8 cellular contexts compared by ENCODE assay signal in genomic region chr11:77636738-77637344, GRCh38. TPM values are rescaled to one million over a fixed set of nuclear protein-coding genes. Genes with fewer than 3 reads are reported as not detected.
DNase-seq lines count a peak whose midpoint lies in the region; ATAC-seq and TF ChIP-seq lines count a peak whose summit lies in the region.

No MANE protein-coding gene starts in this region.

- H3K9me2 ChIP-seq in MM.1S (replicated peaks; ENCODE audit: insufficient read depth, low read length): no peaks in the 10 kb centered on the region

- BruUV-seq in Calu3 (replicated peaks; lab: Mats Ljungman, UMichigan): TSS peak; percentile 80

- H3F3A ChIP-seq in MM.1S (ENCODE audit: insufficient read depth, low read length): no peaks in the 10 kb centered on the region

- H3K27ac ChIP-seq in MM.1S (ENCODE audit: low read length): peak overlapping the region; percentile 34; the same call in 1 of the 2 replicates
- H3K27ac ChIP-seq in body of pancreas: peak overlapping the region in 2 of 4 donors; percentile 29 to 79

- intact Hi-C loops in Calu3 (cut with micrococcal nuclease; ENCODE audit: unreplicated experiment): no loop called here
- intact Hi-C loops in body of pancreas (cut with DNase I): no loop called here

- no peaks in the 10 kb centered on the region for H3K27me3 Mint-ChIP-seq in Calu3 (ENCODE audit: unreplicated experiment)
- H3K27me3 Mint-ChIP-seq in mesothelial cell of epicardium (ENCODE audit: low read depth): no peaks in the 10 kb centered on the region

- peak overlapping the region; percentile 89 for H3K4me3 ChIP-seq in MM.1S (ENCODE audit: low read length)
- peak overlapping the region; percentile 70 to 100 for H3K4me3 ChIP-seq in body of pancreas

- H3K9me3 Mint-ChIP-seq in Calu3 (ENCODE audit: low read depth, unreplicated experiment) (no peaks in the 10 kb centered on the region), mesothelial cell of epicardium (peaks cover 4% of the 10 kb centered on the region)

- H3K79me2 ChIP-seq in MM.1S (ENCODE audit: low read length): peaks cover 55% of the 10 kb centered on the region

- DNase-seq in Calu3 (no peak), MM.1S (no peak), body of pancreas (no peak), mesothelial cell of epicardium (ENCODE audit: low spot score in 2 of 2, unreplicated experiment in 2 of 2) (no peak), NCI-H446 treated with DMSO at 0.1 percent for 48 hours (lab: John Stamatoyannopoulos, UW) (no peak)
- no peak for DNase-seq in stimulated activated CD4-positive, alpha-beta T cell treated with anti-CD3 and anti-CD28 coated beads, Interleukin-2, amount 100 ng/mL, for 48 hours

- H3K4me1 Mint-ChIP-seq in Calu3 (ENCODE audit: low read depth, unreplicated experiment) (peaks cover 19% of the 10 kb centered on the region), mesothelial cell of epicardium (peaks cover 25% of the 10 kb centered on the region)

- CTCF ChIA-PET in Calu3 (lab: Charles Lee): no interaction called here

- H3K36me3 Mint-ChIP-seq in Calu3 (ENCODE audit: insufficient read depth, unreplicated experiment) (peaks cover 30% of the 10 kb centered on the region), mesothelial cell of epicardium (peaks cover 15% of the 10 kb centered on the region)

- TF ChIP-seq POLR2A in body of pancreas (IDR thresholded peaks at IDR 0.05): no peak

- H3K27me3 ChIP-seq in MM.1S (replicated peaks; ENCODE audit: insufficient read depth, low read length) (no peaks in the 10 kb centered on the region), body of pancreas (no peaks in the 10 kb centered on the region)

- H3K4me3 Mint-ChIP-seq in Calu3 (ENCODE audit: low read depth, unreplicated experiment) (peak overlapping the region; percentile 91), mesothelial cell of epicardium (peak overlapping the region; percentile 96)

- WGBS in body of pancreas, 2 donors: 1 to 3% methylated on average over 14 of the region's 14 CpGs

- H4K20me1 ChIP-seq in MM.1S (ENCODE audit: insufficient read depth, low read length): no peaks in the 10 kb centered on the region

- TF ChIP-seq CTCF in Calu3 (IDR thresholded peaks at IDR 0.05; ENCODE audit: unreplicated experiment) (no peak), MM.1S (IDR thresholded peaks at IDR 0.05; ENCODE audit: low read length) (no peak), body of pancreas (IDR thresholded peaks at IDR 0.05) (no peak), mesothelial cell of epicardium (IDR thresholded peaks at IDR 0.05; ENCODE audit: unreplicated experiment) (no peak)

- H3K27ac Mint-ChIP-seq in Calu3 (ENCODE audit: unreplicated experiment) (peak overlapping the region; percentile 86), mesothelial cell of epicardium (peak overlapping the region; percentile 97)

- H3K36me3 ChIP-seq in MM.1S (replicated peaks; ENCODE audit: insufficient read depth, low read length) (no peaks in the 10 kb centered on the region), body of pancreas (replicated peaks in 1 of 2; ENCODE audit: insufficient read depth in 1 of 2, low read depth in 2 of 2) (no peaks in the 10 kb centered on the region)

- H3K9ac ChIP-seq in MM.1S (ENCODE audit: low read length): peak overlapping the region; percentile 92

- ATAC-seq in body of pancreas: no peak
- no peak for ATAC-seq in GM18868 (IDR thresholded peaks at IDR 0.05; ENCODE audit: unreplicated experiment)
- ATAC-seq in HG02970 (IDR thresholded peaks at IDR 0.05; ENCODE audit: low FRiP score, unreplicated experiment): no peak

- H3K9me3 ChIP-seq in MM.1S (replicated peaks; ENCODE audit: insufficient read depth, low read length): no peaks in the 10 kb centered on the region
- no peaks in the 10 kb centered on the region for H3K9me3 ChIP-seq in body of pancreas

- peak overlapping the region; percentile 97; the same call in 1 of the 2 replicates for H2AFZ ChIP-seq in MM.1S (ENCODE audit: low read length)

- H3K4me1 ChIP-seq in MM.1S (ENCODE audit: low read length): peaks cover 7% of the 10 kb centered on the region
- peaks cover 22% of the 10 kb centered on the region for H3K4me1 ChIP-seq in body of pancreas

- peak overlapping the region; percentile 62 for H3K4me2 ChIP-seq in MM.1S (ENCODE audit: low read depth, low read length)

RNA-seq across cellular contexts. Expression of gene CLNS1A, which starts 0.8 kb away (rescaled TPM):
- 91.8 and 99.6 TPM in 2 replicates for total RNA-seq in Calu3 (2022)
- 10 to 100 TPM; 44.1 to 81.7 TPM for total RNA-seq in body of pancreas
- total RNA-seq in mesothelial cell of epicardium: 151 to 167 TPM (median 164 TPM) in 3 replicates

RNA-seq across cellular contexts. Expression of gene AQP11, which starts 47.1 kb away (rescaled TPM):
- total RNA-seq in Calu3 (2022): 1.2 and 1.4 TPM in 2 replicates
- total RNA-seq in body of pancreas: 1 to 10 TPM; 1.6 TPM
- 1.8 to 1.9 TPM (median 1.9 TPM) in 3 replicates for total RNA-seq in mesothelial cell of epicardium
